ENCODE assay signal across 9 cellular contexts in the genomic region with DNA sequence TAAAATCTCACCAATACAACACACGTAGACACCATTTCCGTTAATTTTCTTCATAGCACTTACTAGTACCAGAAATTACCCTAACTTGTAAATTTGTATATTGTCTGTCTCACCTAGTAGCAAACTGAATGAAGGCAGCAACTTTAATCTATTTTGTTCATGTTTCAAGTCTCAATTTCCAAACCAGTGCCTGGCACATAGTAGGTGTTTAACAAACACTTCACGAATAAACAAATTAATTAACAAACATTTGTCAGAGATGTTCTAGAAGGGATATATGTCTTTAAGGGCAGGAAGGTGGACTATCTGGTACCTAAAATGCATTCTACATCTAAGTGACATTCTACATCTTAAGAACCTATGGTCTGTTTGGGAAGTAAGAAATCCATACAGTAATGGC. TPM values are rescaled to one million over a fixed set of nuclear protein-coding genes. Genes with fewer than 3 reads are reported as not detected.
DNase-seq lines count a peak whose midpoint lies in the region; ATAC-seq and TF ChIP-seq lines count a peak whose summit lies in the region.
"Had no signal": no experiment of that assay in that cellular context is flagged by ENCODE, and none has a peak within 500 bp of the region (broad histone marks: within the 10 kb centered on the region; RNA-seq: fewer than 3 reads in every experiment).

No MANE protein-coding gene starts in this region.

- CTCF ChIA-PET in CD8-positive, alpha-beta T cell (lab: Charles Lee): interaction anchor here (2.0 to 4.9 kb wide), 3 partner anchors 8 to 18 kb away, joined by 4 to 23 read pairs (median 6); no protein-coding TSS in a partner anchor

- no peaks in the 10 kb centered on the region for H3F3A ChIP-seq in OCI-LY1 (ENCODE audit: insufficient read depth, low read length)

- no peaks in the 10 kb centered on the region for H3K36me3 ChIP-seq in CD8-positive, alpha-beta T cell (ENCODE audit: insufficient read depth, low read length)
- peaks cover 20% of the 10 kb centered on the region for H3K36me3 ChIP-seq in OCI-LY1 (ENCODE audit: insufficient read depth, low read length)
- no peaks in the 10 kb centered on the region for H3K36me3 ChIP-seq in endodermal cell (ENCODE audit: control insufficient read depth, insufficient read depth, low read length)
- H3K36me3 ChIP-seq in neutrophil: peaks cover 19% of the 10 kb centered on the region

- TF ChIP-seq CTCF in CD8-positive, alpha-beta T cell (IDR thresholded peaks at IDR 0.05): no peak
- TF ChIP-seq CTCF in OCI-LY1 (IDR thresholded peaks at IDR 0.05; ENCODE audit: low read length) (no peak), endodermal cell (conservative IDR thresholded peaks at IDR 0.05) (no peak), neutrophil (IDR thresholded peaks at IDR 0.05) (no peak)

- peak overlapping the region; percentile 94 for H3K9ac ChIP-seq in OCI-LY1 (ENCODE audit: low read length)
- H3K9ac ChIP-seq in endodermal cell (ENCODE audit: extremely low read depth, low read length, poor library complexity, severe bottlenecking): no peak overlapping the region

- no peak for ATAC-seq in CD8-positive, alpha-beta T cell
- ATAC-seq in GM21367 (IDR thresholded peaks at IDR 0.05; ENCODE audit: unreplicated experiment) (no peak), left colon (no peak), GM21390 (IDR thresholded peaks at IDR 0.05; ENCODE audit: unreplicated experiment) (no peak)

- H3K36me3 Mint-ChIP-seq in CD8-positive, alpha-beta T cell: peaks cover 30% of the 10 kb centered on the region
- H3K36me3 Mint-ChIP-seq in endodermal cell (ENCODE audit: low read depth): peaks cover 4% of the 10 kb centered on the region

- 91 to 100% methylated on average over 2 to 3 of the region's 3 CpGs for WGBS in endodermal cell (ENCODE audit: insufficient coverage in 1 of 2, insufficient read length in 1 of 2), 2 experiments

- DNase-seq in CD8-positive, alpha-beta T cell: no peak
- DNase-seq in endodermal cell (no peak), left colon (no peak), HK-2 (ENCODE audit: unreplicated experiment) (no peak)
- DNase-seq: NCI-H1105 treated with DMSO at 0.1 percent for 48 hours had no signal

- H3K4me1 ChIP-seq in CD8-positive, alpha-beta T cell (ENCODE audit: insufficient read depth, low read length): peaks cover 10% of the 10 kb centered on the region
- H3K4me1 ChIP-seq in OCI-LY1 (ENCODE audit: insufficient read depth, low read length, severe bottlenecking) (peaks cover 14% of the 10 kb centered on the region), endodermal cell (ENCODE audit: control insufficient read depth, insufficient read depth, low read length) (no peaks in the 10 kb centered on the region), neutrophil (ENCODE audit: control insufficient read depth in 1 of 2, insufficient read depth in 1 of 2, low read depth in 1 of 2, low read length in 1 of 2) (peaks cover 15 to 16% of the 10 kb centered on the region in 2 experiments)

- intact Hi-C loops in CD8-positive, alpha-beta T cell (cut with DNase I, micrococcal nuclease): loop anchor here (5.0 to 10.0 kb wide), 6 partner anchors 42 to 1753 kb away; a partner anchor contains a TSS
- intact Hi-C loops in left colon (cut with DNase I, micrococcal nuclease): no loop called here

- no peaks in the 10 kb centered on the region for H3K9me3 ChIP-seq in CD8-positive, alpha-beta T cell (ENCODE audit: low read length)
- H3K9me3 ChIP-seq in OCI-LY1 (ENCODE audit: low read length): no peaks in the 10 kb centered on the region
- no peaks in the 10 kb centered on the region for H3K9me3 ChIP-seq in endodermal cell (ENCODE audit: control insufficient read depth, low read length)
- H3K9me3 ChIP-seq in neutrophil: no peaks in the 10 kb centered on the region

- peaks cover 11% of the 10 kb centered on the region for H3K79me2 ChIP-seq in OCI-LY1 (ENCODE audit: insufficient read depth, low read length)

- peak overlapping the region; percentile 84 for H3K4me2 ChIP-seq in OCI-LY1 (ENCODE audit: low read length)

- H4K20me1 ChIP-seq in OCI-LY1 (ENCODE audit: insufficient read depth, low read length): no peaks in the 10 kb centered on the region

- peak overlapping the region; percentile 90 for H3K4me3 ChIP-seq in CD8-positive, alpha-beta T cell (ENCODE audit: low read depth, low read length)
- H3K4me3 ChIP-seq in OCI-LY1 (ENCODE audit: low read depth, low read length, poor library complexity, severe bottlenecking) (peak overlapping the region; percentile 86), endodermal cell (ENCODE audit: low read length) (peak overlapping the region; percentile 95), neutrophil (ENCODE audit: low read depth in 1 of 2, low read length in 1 of 2) (peak overlapping the region; percentile 76 to 96)

- no peaks in the 10 kb centered on the region for H3K27me3 ChIP-seq in CD8-positive, alpha-beta T cell (ENCODE audit: insufficient read depth, low read length)
- H3K27me3 ChIP-seq in OCI-LY1 (ENCODE audit: insufficient read depth, low read length) (no peaks in the 10 kb centered on the region), endodermal cell (ENCODE audit: control insufficient read depth, insufficient read depth, low read length, poor library complexity, severe bottlenecking) (no peaks in the 10 kb centered on the region), neutrophil (no peaks in the 10 kb centered on the region)

- H3K27ac Mint-ChIP-seq in CD8-positive, alpha-beta T cell: peak overlapping the region; percentile 97
- peak overlapping the region; percentile 97 for H3K27ac Mint-ChIP-seq in endodermal cell

- H3K4me1 Mint-ChIP-seq in CD8-positive, alpha-beta T cell (ENCODE audit: low read depth): peaks cover 33% of the 10 kb centered on the region
- H3K4me1 Mint-ChIP-seq in endodermal cell: peaks cover 11% of the 10 kb centered on the region

- no peak overlapping the region for H2AFZ ChIP-seq in OCI-LY1 (ENCODE audit: low read length)

- H3K27ac ChIP-seq in CD8-positive, alpha-beta T cell (ENCODE audit: low read depth, low read length): no peak overlapping the region
- no peak overlapping the region for H3K27ac ChIP-seq in OCI-LY1 (ENCODE audit: low read depth, low read length, poor library complexity, severe bottlenecking)
- H3K27ac ChIP-seq in endodermal cell (ENCODE audit: low read depth, low read length): no peak overlapping the region
- no peak overlapping the region for H3K27ac ChIP-seq in neutrophil

- peak overlapping the region; percentile 92 for H3K4me3 Mint-ChIP-seq in CD8-positive, alpha-beta T cell
- peak overlapping the region; percentile 93 for H3K4me3 Mint-ChIP-seq in endodermal cell

- no peaks in the 10 kb centered on the region for H3K27me3 Mint-ChIP-seq in CD8-positive, alpha-beta T cell (ENCODE audit: low read depth)
- H3K27me3 Mint-ChIP-seq in endodermal cell (ENCODE audit: insufficient read depth): peaks cover 4% of the 10 kb centered on the region

- H3K9me3 Mint-ChIP-seq in CD8-positive, alpha-beta T cell: no peaks in the 10 kb centered on the region
- no peaks in the 10 kb centered on the region for H3K9me3 Mint-ChIP-seq in endodermal cell

- H3K9me2 ChIP-seq in OCI-LY1 (ENCODE audit: low read depth, low read length): no peaks in the 10 kb centered on the region

- POLR2A ChIA-PET in CD8-positive, alpha-beta T cell (lab: Charles Lee): interaction anchor here (1.1 to 2.3 kb wide), 2 partner anchors 15 to 784 kb away, joined by 3 to 15 read pairs; no protein-coding TSS in a partner anchor

RNA-seq across cellular contexts. Expression of a gene that starts 1.0 kb away (rescaled TPM):
- 10 to 100 TPM; 28.5 to 28.6 TPM for total RNA-seq in CD8-positive, alpha-beta T cell
- 10 to 100 TPM; 32.8 to 35.0 TPM for total RNA-seq in endodermal cell
- polyA plus RNA-seq in endodermal cell (2013, experiment 1 of 2): 17.8 TPM
- polyA plus RNA-seq in endodermal cell (2013, experiment 2 of 2): 15.6 TPM
- total RNA-seq in left colon: 10 to 100 TPM; 18.7 to 20.3 TPM

RNA-seq across cellular contexts. Expression of a gene that starts 42.2 kb away (rescaled TPM):
- total RNA-seq in CD8-positive, alpha-beta T cell: 1 to 10 TPM; 1.5 to 1.7 TPM
- 1 to 10 TPM; 5.0 to 5.3 TPM for total RNA-seq in endodermal cell
- 3.3 TPM for polyA plus RNA-seq in endodermal cell (2013, experiment 1 of 2)
- polyA plus RNA-seq in endodermal cell (2013, experiment 2 of 2): 3.9 TPM
- total RNA-seq in left colon: 1 to 10 TPM; 3.9 to 8.3 TPM

Comparison
In these comparisons a context has a peak if more than half of its experiments do, and no peak if none do; other contexts are left out.
1. intact Hi-C loops: an anchor here in CD8-positive, alpha-beta T cell (5.0 to 10.0 kb wide); none called in left colon.